Comparison of ENCODE assay signal across 19 cellular contexts in the genomic region with DNA sequence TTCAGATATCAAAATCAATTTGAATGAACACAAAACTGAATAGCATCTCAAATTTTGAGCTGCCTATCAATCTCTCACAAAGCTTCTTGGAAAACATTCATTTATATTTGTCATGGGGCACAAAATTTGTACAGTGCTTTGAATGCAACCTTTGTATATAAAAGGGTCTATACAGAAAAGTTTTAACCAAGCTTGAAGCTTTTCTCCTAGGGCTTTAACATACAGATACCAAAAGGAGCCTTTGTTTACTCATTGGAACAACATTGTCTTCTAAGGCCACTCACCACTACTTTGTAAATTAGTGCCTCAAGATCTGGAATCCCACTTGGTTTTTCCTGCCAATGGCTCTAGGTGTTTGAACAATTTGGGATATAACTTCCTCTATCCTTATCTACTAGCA. TPM values are rescaled to one million over a fixed set of nuclear protein-coding genes. Genes with fewer than 3 reads are reported as not detected.
DNase-seq lines count a peak whose midpoint lies in the region; ATAC-seq, FAIRE-seq and TF ChIP-seq lines count a peak whose summit lies in the region.
"Had no signal": no experiment of that assay in that cellular context is flagged by ENCODE, and none has a peak within 500 bp of the region (broad histone marks: within the 10 kb centered on the region; RNA-seq: fewer than 3 reads in every experiment).

No MANE protein-coding gene starts in this region.

- no peaks in the 10 kb centered on the region for H3K4me1 Mint-ChIP-seq in nephron progenitor cell

- no peak overlapping the region for H3K27ac Mint-ChIP-seq in nephron progenitor cell
- H3K27ac Mint-ChIP-seq: B cell; CD4-positive, alpha-beta T cell had no signal

- no peaks in the 10 kb centered on the region for H3K27me3 Mint-ChIP-seq in nephron progenitor cell (ENCODE audit: low read depth, poor library complexity)
- H3K27me3 Mint-ChIP-seq: B cell; CD4-positive, alpha-beta T cell had no signal

- no peaks in the 10 kb centered on the region for H3K36me3 Mint-ChIP-seq in nephron progenitor cell (ENCODE audit: low read depth)

- DNase-seq in left ventricle myocardium inferior: no peak
- no peak for DNase-seq in right atrium auricular region (ENCODE audit: low spot score)
- DNase-seq in SK-MEL-5 (ENCODE audit: low read depth, low spot score): peak; percentile 81
- no peak for DNase-seq in SKM-1 (lab: John Stamatoyannopoulos, UW; ENCODE audit: unreplicated experiment)
- no peak for DNase-seq in RCC 7860 (ENCODE audit: low spot score)
- no peak for DNase-seq in nephron progenitor cell
- DNase-seq: 8988T; C1 segment of cervical spinal cord; Calu3; CD4-positive, alpha-beta T cell; DMS 273 treated with DMSO at 0.1 percent for 48 hours; DMS79; GM23248 had no signal

- H3K27me3 ChIP-seq in left ventricle myocardium inferior (ENCODE audit: low read depth) (no peaks in the 10 kb centered on the region), right atrium auricular region (no peaks in the 10 kb centered on the region)

- no peaks in the 10 kb centered on the region for H3K9me3 ChIP-seq in left ventricle myocardium inferior (replicated peaks)
- no peaks in the 10 kb centered on the region for H3K9me3 ChIP-seq in right atrium auricular region
- H3K9me3 ChIP-seq in mesodermal cell (ENCODE audit: control insufficient read depth, low read length): no peaks in the 10 kb centered on the region

- no peak for ATAC-seq in GM21367 (IDR thresholded peaks at IDR 0.05; ENCODE audit: unreplicated experiment)
- ATAC-seq: GM12878 had no signal

- H3K4me3 ChIP-seq in left ventricle myocardium inferior (no peak overlapping the region), right atrium auricular region (no peak overlapping the region), mesodermal cell (ENCODE audit: extremely low read depth, insufficient read depth, low read length, poor library complexity, severe bottlenecking) (no peak overlapping the region)
- H3K4me3 ChIP-seq: GM12878, GM23248 had no signal

- H3K36me3 ChIP-seq in left ventricle myocardium inferior (no peaks in the 10 kb centered on the region), right atrium auricular region (no peaks in the 10 kb centered on the region), mesodermal cell (ENCODE audit: control insufficient read depth, insufficient read depth, low read length) (no peaks in the 10 kb centered on the region)

- no peaks in the 10 kb centered on the region for H3K9me3 Mint-ChIP-seq in nephron progenitor cell
- H3K9me3 Mint-ChIP-seq: CD4-positive, alpha-beta T cell had no signal

- H3K4me1 ChIP-seq in left ventricle myocardium inferior: peaks cover 72% of the 10 kb centered on the region
- peaks cover 0 to 28% of the 10 kb centered on the region in 2 donors for H3K4me1 ChIP-seq in right atrium auricular region
- peaks cover 26% of the 10 kb centered on the region for H3K4me1 ChIP-seq in mesodermal cell (ENCODE audit: control insufficient read depth, insufficient read depth, low read length, poor library complexity, severe bottlenecking)

- in situ Hi-C loops in SK-MEL-5 (cut with HindIII; ENCODE audit: low pct_unique_long_range_greater_than_20kb, low sequenced_read_pairs): no loop called here

- no peak for TF ChIP-seq CTCF in left ventricle myocardium inferior (IDR thresholded peaks at IDR 0.05; ENCODE audit: borderline replicate concordance)
- no peak for TF ChIP-seq CTCF in right atrium auricular region (IDR thresholded peaks at IDR 0.05)
- TF ChIP-seq CTCF in nephron progenitor cell (IDR thresholded peaks at IDR 0.05): no peak

- H3K4me3 Mint-ChIP-seq in nephron progenitor cell: no peak overlapping the region
- H3K4me3 Mint-ChIP-seq: B cell; CD4-positive, alpha-beta T cell had no signal

- intact Hi-C loops in left ventricle myocardium inferior (cut with micrococcal nuclease): no loop called here

- FAIRE-seq in RCC 7860 (lab: Jason Lieb, UNC): no peak
- FAIRE-seq: GM12878, GM18507, HepG2 had no signal

- H3K27ac ChIP-seq in left ventricle myocardium inferior (replicated peaks): peak overlapping the region; percentile 70
- H3K27ac ChIP-seq in right atrium auricular region: peak overlapping the region in 1 of 2 donors; percentile 46
- peak overlapping the region; percentile 85 for H3K27ac ChIP-seq in mesodermal cell (ENCODE audit: low read depth, low read length, severe bottlenecking)
- H3K27ac ChIP-seq: GM23248 had no signal

RNA-seq across cellular contexts. Expression of a gene that starts 21.2 kb away (rescaled TPM):
- total RNA-seq in left ventricle myocardium inferior: 11.2 TPM
- total RNA-seq in right atrium auricular region: 10 to 100 TPM; 13.0 to 15.2 TPM
- 13.4 and 14.8 TPM in 2 replicates for total RNA-seq in SK-MEL-5 (2014; rRNA removed; shearing (Covaris generic))
- polyA plus RNA-seq in SK-MEL-5 (2015; cell fraction: cytosol; rRNA removed): 12.1 and 17.0 TPM in 2 replicates
- 5.8 and 6.1 TPM in 2 replicates for polyA plus RNA-seq in SK-MEL-5 (2015; cell fraction: nucleus; rRNA removed)
- 7.9 TPM for polyA plus RNA-seq in mesodermal cell (2013, experiment 1 of 2)
- polyA plus RNA-seq in mesodermal cell (2013, experiment 2 of 2): 9.3 TPM

RNA-seq across cellular contexts. Expression of a gene that starts 22.6 kb away (rescaled TPM):
- 73.5 TPM for total RNA-seq in left ventricle myocardium inferior
- 10 to 100 TPM; 75.6 to 89.3 TPM for total RNA-seq in right atrium auricular region
- total RNA-seq in SK-MEL-5 (2014; rRNA removed; shearing (Covaris generic)): 205 and 213 TPM in 2 replicates
- polyA plus RNA-seq in SK-MEL-5 (2015; cell fraction: cytosol; rRNA removed): 164 and 172 TPM in 2 replicates
- polyA plus RNA-seq in SK-MEL-5 (2015; cell fraction: nucleus; rRNA removed): 91.1 and 96.5 TPM in 2 replicates
- polyA plus RNA-seq in mesodermal cell (2013, experiment 1 of 2): 160 TPM
- polyA plus RNA-seq in mesodermal cell (2013, experiment 2 of 2): 162 TPM
